ENCODE assay signal across 11 cellular contexts in genomic region chr18:61992923-61993322, GRCh38.
A peak's percentile ranks its signal among the peaks of the same experiment; 100 is the strongest.
DNase-seq lines count a peak whose midpoint lies in the region; ATAC-seq and TF ChIP-seq lines count a peak whose summit lies in the region.
"Had no signal": no experiment of that assay in that cellular context is flagged by ENCODE, and none has a peak within 500 bp of the region (broad histone marks: within the 10 kb centered on the region; RNA-seq: fewer than 3 reads in every experiment).

No MANE protein-coding gene starts in this region.

- CTCF ChIA-PET in HCT116 (lab: Charles Lee): no interaction called here

- peaks cover 0 to 15% of the 10 kb centered on the region in 2 experiments; a peak in 3 of 4 replicates for H3K4me1 ChIP-seq in HCT116 (ENCODE audit: control insufficient read depth in 1 of 2, insufficient read depth in 2 of 2, low read length in 2 of 2)
- H3K4me1 ChIP-seq in hepatocyte (ENCODE audit: insufficient read depth): peaks cover 21% of the 10 kb centered on the region
- peaks cover 0 to 13% (median 8%) of the 10 kb centered on the region in 4 donors for H3K4me1 ChIP-seq in esophagus muscularis mucosa

- H3K36me3 ChIP-seq in HCT116 (ENCODE audit: control insufficient read depth in 1 of 2, insufficient read depth in 2 of 2, low read length in 2 of 2) (no peaks in the 10 kb centered on the region), hepatocyte (replicated peaks; ENCODE audit: insufficient read depth, low read depth) (no peaks in the 10 kb centered on the region), esophagus muscularis mucosa (no peaks in the 10 kb centered on the region)
- H3K36me3 ChIP-seq: tibial nerve had no signal

- intact Hi-C loops in HCT116 (cut with micrococcal nuclease): no loop called here
- intact Hi-C loops in esophagus muscularis mucosa (cut with DNase I): no loop called here

- no peak for TF ChIP-seq CTCF in HCT116 (IDR thresholded peaks at IDR 0.05 in 2 of 3, conservative IDR thresholded peaks at IDR 0.05 in 1 of 3; ENCODE audit: borderline replicate concordance in 1 of 3, insufficient read depth in 1 of 3, low read depth in 2 of 3, low read length in 2 of 3)
- TF ChIP-seq CTCF in hepatocyte (IDR thresholded peaks at IDR 0.05; ENCODE audit: poor library complexity): no peak
- no peak for TF ChIP-seq CTCF in esophagus muscularis mucosa (IDR thresholded peaks at IDR 0.05)

- H3K9ac ChIP-seq in HCT116 (ENCODE audit: low read length): no peak overlapping the region

- DNase-seq in A172 (ENCODE audit: low spot score): peak; percentile 10
- no peak for DNase-seq in HCT116 (ENCODE audit: low read depth, low spot score)
- DNase-seq in SKM-1 treated with dmso at 0.1 percent for 144 hours (lab: John Stamatoyannopoulos, UW; ENCODE audit: unreplicated experiment): peak; percentile 53
- DNase-seq in hepatocyte (ENCODE audit: low spot score): no peak
- DNase-seq in esophagus muscularis mucosa (ENCODE audit: extremely low spot score): no peak
- DNase-seq in NCI-H1694 (lab: John Stamatoyannopoulos, UW): no peak
- DNase-seq in T1000 (lab: John Stamatoyannopoulos, UW): no peak
- DNase-seq: activated CD8-positive, alpha-beta memory T cell treated with anti-CD3 and anti-CD28 coated beads, Interleukin-2, amount 50 U/mL, for 48 hours; CD8-positive, alpha-beta T cell had no signal

- RAD21 ChIA-PET in HCT116 (lab: Charles Lee; ENCODE audit: low non-redundant PET in 1 of 2, low total read pairs in 2 of 2, uncharacterized antibody in 2 of 2, unreplicated experiment in 2 of 2): no interaction called here

- ATAC-seq in HCT116: no peak
- ATAC-seq in HG03354 (IDR thresholded peaks at IDR 0.05; ENCODE audit: poor library complexity, severe bottlenecking, unreplicated experiment): no peak
- ATAC-seq: CD8-positive, alpha-beta T cell had no signal

- no peaks in the 10 kb centered on the region for H4K20me1 ChIP-seq in HCT116 (ENCODE audit: insufficient read depth)
- no peaks in the 10 kb centered on the region for H4K20me1 ChIP-seq in hepatocyte (ENCODE audit: insufficient read depth, poor library complexity, severe bottlenecking)

- TF ChIP-seq RAD21 in HCT116 (IDR thresholded peaks at IDR 0.05; ENCODE audit: low read depth): no peak

- no peak for TF ChIP-seq EP300 in esophagus muscularis mucosa (IDR thresholded peaks at IDR 0.05)

- POLR2A ChIA-PET in HCT116 (lab: Charles Lee): no interaction called here

- H2AFZ ChIP-seq in HCT116 (ENCODE audit: low read depth, low read length, poor library complexity, severe bottlenecking) (peak overlapping the region; percentile 83), hepatocyte (no peak overlapping the region)

- H3K79me2 ChIP-seq in HCT116 (ENCODE audit: insufficient read depth, low read length) (no peaks in the 10 kb centered on the region), hepatocyte (no peaks in the 10 kb centered on the region)

- H3K9me2 ChIP-seq in HCT116 (ENCODE audit: insufficient read depth): no peaks in the 10 kb centered on the region
- H3K9me2 ChIP-seq in hepatocyte (replicated peaks; ENCODE audit: insufficient read depth): no peaks in the 10 kb centered on the region

- no peaks in the 10 kb centered on the region for H3K27me3 ChIP-seq in HCT116 (ENCODE audit: insufficient read depth, low read length)
- no peaks in the 10 kb centered on the region for H3K27me3 ChIP-seq in hepatocyte
- no peaks in the 10 kb centered on the region for H3K27me3 ChIP-seq in esophagus muscularis mucosa
- H3K27me3 ChIP-seq: tibial nerve had no signal

- WGBS in hepatocyte (ENCODE audit: low lambda C conversion rate, missing lambda C conversion rate): 23% methylated on average over 2 of the region's 2 CpGs
- WGBS in esophagus muscularis mucosa: 15% methylated on average over 2 of the region's 2 CpGs

- peak overlapping the region; percentile 49; the same call in 1 of the 2 replicates for H3K4me2 ChIP-seq in HCT116 (ENCODE audit: low read length)
- H3K4me2 ChIP-seq in hepatocyte: peak overlapping the region; percentile 6

- H3K27ac ChIP-seq in HCT116 (ENCODE audit: low read depth, low read length) (no peak overlapping the region), hepatocyte (peak overlapping the region; percentile 67), esophagus muscularis mucosa (replicated peaks in 1 of 4) (no peak overlapping the region)
- H3K27ac ChIP-seq: tibial nerve had no signal

- TF ChIP-seq POLR2A in HCT116 (IDR thresholded peaks at IDR 0.05; ENCODE audit: borderline replicate concordance, extremely low read depth, insufficient read depth, insufficient read length) (no peak), esophagus muscularis mucosa (IDR thresholded peaks at IDR 0.05; ENCODE audit: low read depth) (no peak)

- no TSS peak for BruUV-seq in HCT116 (replicated peaks; lab: Mats Ljungman, UMichigan)

- H3K9me3 ChIP-seq in HCT116 (ENCODE audit: control insufficient read depth in 1 of 2, insufficient read depth in 1 of 2, low read depth in 1 of 2, low read length in 2 of 2) (no peaks in the 10 kb centered on the region), hepatocyte (ENCODE audit: low read depth) (no peaks in the 10 kb centered on the region), esophagus muscularis mucosa (no peaks in the 10 kb centered on the region)
- H3K9me3 ChIP-seq: tibial nerve had no signal

- H3K4me3 ChIP-seq in HCT116 (replicated peaks in 1 of 2; ENCODE audit: low read depth in 1 of 2, low read length in 2 of 2): no peak overlapping the region
- H3K4me3 ChIP-seq in hepatocyte: no peak overlapping the region
- no peak overlapping the region for H3K4me3 ChIP-seq in esophagus muscularis mucosa
- H3K4me3 ChIP-seq: tibial nerve had no signal

TF ChIP-seq in HCT116, 20 proteins besides CTCF, POLR2A, EP300 and RAD21:
- no peak for TF ChIP-seq CEBPB (IDR thresholded peaks at IDR 0.05; ENCODE audit: low read depth)
- TF ChIP-seq ZBTB33 (IDR thresholded peaks at IDR 0.05; ENCODE audit: extremely low read depth, insufficient replicate concordance, low read length): no peak
- TF ChIP-seq ZNF274 (IDR thresholded peaks at IDR 0.05; ENCODE audit: low read depth, low read length): no peak

Comparison
In these comparisons a context has a peak if more than half of its experiments do, and no peak if none do; other contexts are left out.
1. DNase-seq: peak in A172 (single experiment) and SKM-1 treated with dmso at 0.1 percent for 144 hours (single experiment); none in HCT116 (single experiment), hepatocyte (single experiment), esophagus muscularis mucosa (single experiment), NCI-H1694 (single experiment) and T1000 (single experiment).